In the genomic region with DNA sequence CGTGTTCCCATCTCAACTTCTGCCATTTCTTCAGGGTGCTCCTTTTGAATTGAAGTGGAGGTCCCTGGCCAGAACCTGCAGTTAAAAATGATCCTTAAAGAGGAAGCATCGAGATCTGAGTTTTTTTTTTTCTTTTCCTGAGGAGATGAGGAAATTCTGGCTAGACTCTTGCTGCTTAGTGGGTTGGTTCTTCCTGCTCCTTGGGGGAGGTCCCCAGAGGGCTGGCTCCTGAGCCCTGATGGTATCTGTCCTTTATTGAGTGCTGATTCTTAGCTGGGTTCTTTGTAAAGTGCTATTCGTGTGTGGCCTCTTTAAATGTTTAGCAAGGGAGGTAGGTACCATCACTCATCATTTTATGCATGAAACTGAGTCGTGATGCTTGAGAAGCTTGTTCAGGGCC, we compare ENCODE assay signal across 14 cellular contexts. TPM values are rescaled to one million over a fixed set of nuclear protein-coding genes. Genes with fewer than 3 reads are reported as not detected.
DNase-seq lines count a peak whose midpoint lies in the region; ATAC-seq and TF ChIP-seq lines count a peak whose summit lies in the region.
"Had no signal": no experiment of that assay in that cellular context is flagged by ENCODE, and none has a peak within 500 bp of the region (broad histone marks: within the 10 kb centered on the region; RNA-seq: fewer than 3 reads in every experiment).

No MANE protein-coding gene starts in this region.

- ATAC-seq in heart left ventricle: peak in 3 of 4 donors; percentile 68 to 84 (median 77)
- ATAC-seq: mucosa of descending colon had no signal

- peak; percentile 88 to 89 for DNase-seq in AML-193 (lab: John Stamatoyannopoulos, UW)
- DNase-seq in HL-60 (ENCODE audit: low read depth in 1 of 2, low spot score in 1 of 2): peak in 1 of 2 experiments; percentile 72
- DNase-seq in SK-N-MC (ENCODE audit: low read depth, low spot score): no peak
- peak; percentile 27 to 67 (median 50) for DNase-seq in heart left ventricle
- DNase-seq in esophagus muscularis mucosa (ENCODE audit: extremely low spot score): no peak
- no peak for DNase-seq in NCI-H187 treated with DMSO at 0.1 percent for 48 hours (lab: John Stamatoyannopoulos, UW)
- no peak for DNase-seq in NCI-H510A treated with DMSO at 0.1 percent for 48 hours (lab: John Stamatoyannopoulos, UW)
- no peak for DNase-seq in ovary
- DNase-seq: activated B cell treated with CpG ODN at 0.5 μM for 24 hours; activated naive CD8-positive, alpha-beta T cell treated with anti-CD3 and anti-CD28 coated beads, Interleukin-2, amount 10 ng/mL, durations not matched to agents 7 days and 5 days; caudate nucleus; islet precursor cell; mucosa of descending colon; stimulated activated CD4-positive, alpha-beta T cell treated with anti-CD3 and anti-CD28 coated beads, Interleukin-12 subunit alpha, Interleukin-12 subunit beta, amount 100 ng/mL, for 4 hours had no signal

- intact Hi-C loops in heart left ventricle (cut with DNase I) (loop anchor here in 1 of 10 donors (10.0 kb wide), 1 partner anchor 205 kb away; no protein-coding TSS in a partner anchor), esophagus muscularis mucosa (cut with DNase I) (loop anchor here (10.0 kb wide), 1 partner anchor 205 kb away; no protein-coding TSS in a partner anchor), ovary (cut with DNase I) (loop anchor here in 1 of 4 donors (10.0 kb wide), 1 partner anchor 75 kb away; no protein-coding TSS in a partner anchor)

- no peak overlapping the region for H3K9ac ChIP-seq in SK-N-MC (ENCODE audit: insufficient read length)

- peak overlapping the region; percentile 33; the same call in 1 of the 2 replicates for H3K27ac ChIP-seq in HL-60 (replicated peaks)
- H3K27ac ChIP-seq in SK-N-MC: no peak overlapping the region; the same call in 1 of the 2 replicates
- no peak overlapping the region for H3K27ac ChIP-seq in heart left ventricle
- no peak overlapping the region for H3K27ac ChIP-seq in esophagus muscularis mucosa (replicated peaks in 1 of 4)
- no peak overlapping the region for H3K27ac ChIP-seq in ovary

- no peaks in the 10 kb centered on the region for H3K27me3 ChIP-seq in HL-60 (ENCODE audit: insufficient read depth, poor library complexity, severe bottlenecking)
- H3K27me3 ChIP-seq in heart left ventricle: no peaks in the 10 kb centered on the region
- H3K27me3 ChIP-seq in esophagus muscularis mucosa: no peaks in the 10 kb centered on the region
- no peaks in the 10 kb centered on the region for H3K27me3 ChIP-seq in ovary

- TF ChIP-seq EP300 in esophagus muscularis mucosa (IDR thresholded peaks at IDR 0.05): no peak
- no peak for TF ChIP-seq EP300 in ovary (IDR thresholded peaks at IDR 0.05)

- TF ChIP-seq POLR2A in heart left ventricle (IDR thresholded peaks at IDR 0.05) (no peak), esophagus muscularis mucosa (IDR thresholded peaks at IDR 0.05; ENCODE audit: low read depth) (no peak), ovary (IDR thresholded peaks at IDR 0.05) (no peak)

- peaks cover 0 to 46% (median 17%) of the 10 kb centered on the region in 12 donors for H3K4me1 ChIP-seq in heart left ventricle
- peaks cover 5 to 40% (median 24%) of the 10 kb centered on the region in 4 donors for H3K4me1 ChIP-seq in esophagus muscularis mucosa
- H3K4me1 ChIP-seq in ovary (ENCODE audit: insufficient read depth): peaks cover 18% of the 10 kb centered on the region

- WGBS in heart left ventricle, 4 donors: 29 to 49% (median 42%) methylated on average over 4 of the region's 4 CpGs
- WGBS in esophagus muscularis mucosa: 54% methylated on average over 4 of the region's 4 CpGs
- WGBS in ovary, 3 donors: 68 to 71% (median 70%) methylated on average over 4 of the region's 4 CpGs

- H3K4me3 ChIP-seq in HL-60 (replicated peaks; ENCODE audit: insufficient read depth, low read length) (no peak overlapping the region), SK-N-MC (0 out of 2 replicates have a peak overlapping the region, but pooled peaks have one; percentile 5), heart left ventricle (no peak overlapping the region), esophagus muscularis mucosa (no peak overlapping the region), ovary (no peak overlapping the region)
- H3K4me3 ChIP-seq: mucosa of descending colon had no signal

- TF ChIP-seq CTCF in HL-60 (IDR thresholded peaks at IDR 0.05; ENCODE audit: insufficient read depth, low read length): no peak
- TF ChIP-seq CTCF in heart left ventricle (IDR thresholded peaks at IDR 0.05): no peak
- no peak for TF ChIP-seq CTCF in esophagus muscularis mucosa (IDR thresholded peaks at IDR 0.05)
- TF ChIP-seq CTCF in ovary (IDR thresholded peaks at IDR 0.05): no peak

- no peaks in the 10 kb centered on the region for H3K36me3 ChIP-seq in SK-N-MC (ENCODE audit: insufficient read depth, low read length)
- no peaks in the 10 kb centered on the region for H3K36me3 ChIP-seq in heart left ventricle
- H3K36me3 ChIP-seq in esophagus muscularis mucosa: no peaks in the 10 kb centered on the region
- no peaks in the 10 kb centered on the region for H3K36me3 ChIP-seq in ovary

- H3K9me3 ChIP-seq in SK-N-MC (ENCODE audit: low read depth, low read length): no peaks in the 10 kb centered on the region
- no peaks in the 10 kb centered on the region for H3K9me3 ChIP-seq in heart left ventricle
- H3K9me3 ChIP-seq in esophagus muscularis mucosa: no peaks in the 10 kb centered on the region
- no peaks in the 10 kb centered on the region for H3K9me3 ChIP-seq in ovary
- H3K9me3 ChIP-seq: mucosa of descending colon had no signal

RNA-seq across cellular contexts. Expression of a gene that starts 11.7 kb away (rescaled TPM):
- 1 to 10 TPM; 1.1 to 5.2 (median 3.3) TPM for total RNA-seq in heart left ventricle
- polyA plus RNA-seq in heart left ventricle: 1 to 10 TPM in 1 of 2 donors, under 1 TPM in 1; 0.80 to 1.1 TPM
- total RNA-seq in esophagus muscularis mucosa: 10 to 100 TPM; 10.6 to 16.3 (median 14.1) TPM
- 10 to 100 TPM; 19.8 to 36.8 (median 28.7) TPM for total RNA-seq in ovary
- 10 to 100 TPM; 13.0 to 15.4 TPM for polyA plus RNA-seq in ovary

Comparison
In these comparisons a context has a peak if more than half of its experiments do, and no peak if none do; other contexts are left out.
1. DNase-seq: peak in AML-193 (2 of 2) and heart left ventricle (5 of 5); none in SK-N-MC (single experiment), esophagus muscularis mucosa (single experiment), NCI-H187 treated with DMSO at 0.1 percent for 48 hours (single experiment), NCI-H510A treated with DMSO at 0.1 percent for 48 hours (single experiment) and ovary (0 of 5).